Comparison of ENCODE assay signal across 1 cellular context in the genomic region with DNA sequence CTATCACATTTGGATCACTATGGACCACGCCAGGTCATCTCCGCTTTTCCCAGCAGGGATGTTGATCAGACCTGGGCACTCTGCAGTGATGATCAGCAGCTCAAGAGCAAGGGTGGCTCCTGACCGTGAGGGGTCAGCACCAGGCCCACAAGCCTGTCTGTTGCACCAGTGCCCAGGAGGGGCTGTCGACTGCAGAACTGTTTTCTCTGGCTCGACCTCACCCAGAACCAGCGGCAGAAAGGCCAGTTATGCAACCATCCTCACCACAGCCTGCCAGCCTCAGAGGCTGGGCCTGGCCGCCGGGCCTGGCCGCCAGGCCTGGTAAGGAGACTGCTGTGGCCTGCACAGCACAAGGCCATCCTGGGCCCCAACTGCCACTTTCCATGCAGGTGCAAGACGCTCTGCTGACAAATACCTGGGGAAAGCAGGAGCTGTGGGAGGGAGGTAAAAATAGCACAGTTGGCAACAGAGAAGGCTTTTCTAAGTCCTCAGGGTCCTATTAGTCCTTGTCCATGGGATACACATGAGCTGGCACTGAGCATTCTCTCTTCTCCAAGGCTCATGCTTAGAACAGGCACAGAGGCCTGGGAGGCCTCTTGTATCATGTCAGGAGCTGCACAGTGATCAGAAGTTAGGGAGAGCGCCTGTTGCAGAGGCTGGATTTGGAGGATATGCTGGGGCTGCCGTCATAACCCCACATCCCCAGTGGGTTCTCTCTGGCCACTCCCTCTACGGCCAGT.
TF ChIP-seq lines count a peak whose summit lies in the region.

No MANE protein-coding gene starts in this region.

TF ChIP-seq in WTC11, 78 proteins besides CTCF, POLR2A, EP300 and RAD21 (continued from another document):
- TF ChIP-seq, protein P1, sequence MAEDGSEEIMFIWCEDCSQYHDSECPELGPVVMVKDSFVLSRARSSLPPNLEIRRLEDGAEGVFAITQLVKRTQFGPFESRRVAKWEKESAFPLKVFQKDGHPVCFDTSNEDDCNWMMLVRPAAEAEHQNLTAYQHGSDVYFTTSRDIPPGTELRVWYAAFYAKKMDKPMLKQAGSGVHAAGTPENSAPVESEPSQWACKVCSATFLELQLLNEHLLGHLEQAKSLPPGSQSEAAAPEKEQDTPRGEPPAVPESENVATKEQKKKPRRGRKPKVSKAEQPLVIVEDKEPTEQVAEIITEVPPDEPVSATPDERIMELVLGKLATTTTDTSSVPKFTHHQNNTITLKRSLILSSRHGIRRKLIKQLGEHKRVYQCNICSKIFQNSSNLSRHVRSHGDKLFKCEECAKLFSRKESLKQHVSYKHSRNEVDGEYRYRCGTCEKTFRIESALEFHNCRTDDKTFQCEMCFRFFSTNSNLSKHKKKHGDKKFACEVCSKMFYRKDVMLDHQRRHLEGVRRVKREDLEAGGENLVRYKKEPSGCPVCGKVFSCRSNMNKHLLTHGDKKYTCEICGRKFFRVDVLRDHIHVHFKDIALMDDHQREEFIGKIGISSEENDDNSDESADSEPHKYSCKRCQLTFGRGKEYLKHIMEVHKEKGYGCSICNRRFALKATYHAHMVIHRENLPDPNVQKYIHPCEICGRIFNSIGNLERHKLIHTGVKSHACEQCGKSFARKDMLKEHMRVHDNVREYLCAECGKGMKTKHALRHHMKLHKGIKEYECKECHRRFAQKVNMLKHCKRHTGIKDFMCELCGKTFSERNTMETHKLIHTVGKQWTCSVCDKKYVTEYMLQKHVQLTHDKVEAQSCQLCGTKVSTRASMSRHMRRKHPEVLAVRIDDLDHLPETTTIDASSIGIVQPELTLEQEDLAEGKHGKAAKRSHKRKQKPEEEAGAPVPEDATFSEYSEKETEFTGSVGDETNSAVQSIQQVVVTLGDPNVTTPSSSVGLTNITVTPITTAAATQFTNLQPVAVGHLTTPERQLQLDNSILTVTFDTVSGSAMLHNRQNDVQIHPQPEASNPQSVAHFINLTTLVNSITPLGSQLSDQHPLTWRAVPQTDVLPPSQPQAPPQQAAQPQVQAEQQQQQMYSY (CRISPR knock-in tag; IDR thresholded peaks at IDR 0.05), result no peak
- no peak for TF ChIP-seq FOXK1 (CRISPR knock-in tag; IDR thresholded peaks at IDR 0.05)
- TF ChIP-seq ETV6 (CRISPR knock-in tag; IDR thresholded peaks at IDR 0.05), result no peak
- no peak for TF ChIP-seq PRRX2 (CRISPR knock-in tag; IDR thresholded peaks at IDR 0.05)
- TF ChIP-seq ATF3 (CRISPR knock-in tag; conservative IDR thresholded peaks at IDR 0.05), result no peak
- TF ChIP-seq ZNF138 (CRISPR knock-in tag; conservative IDR thresholded peaks at IDR 0.05), result no peak
- TF ChIP-seq, protein P2, sequence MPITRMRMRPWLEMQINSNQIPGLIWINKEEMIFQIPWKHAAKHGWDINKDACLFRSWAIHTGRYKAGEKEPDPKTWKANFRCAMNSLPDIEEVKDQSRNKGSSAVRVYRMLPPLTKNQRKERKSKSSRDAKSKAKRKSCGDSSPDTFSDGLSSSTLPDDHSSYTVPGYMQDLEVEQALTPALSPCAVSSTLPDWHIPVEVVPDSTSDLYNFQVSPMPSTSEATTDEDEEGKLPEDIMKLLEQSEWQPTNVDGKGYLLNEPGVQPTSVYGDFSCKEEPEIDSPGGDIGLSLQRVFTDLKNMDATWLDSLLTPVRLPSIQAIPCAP (CRISPR knock-in tag; IDR thresholded peaks at IDR 0.05), result no peak
